In genomic region chr22:20273720-20274119, GRCh38 we compare ENCODE assay signal across 25 cellular contexts.
"Had no signal": no experiment of that assay in that cellular context is flagged by ENCODE, and none has a peak within 500 bp of the region (broad histone marks: within the 10 kb centered on the region; RNA-seq: fewer than 3 reads in every experiment).

No MANE protein-coding gene starts in this region.

- H3K27ac ChIP-seq: adrenal gland, breast epithelium had no signal

- H3K27me3 ChIP-seq: adrenal gland, breast epithelium, MG63 had no signal

- H3K36me3 ChIP-seq: adrenal gland, breast epithelium, MG63 had no signal

- H3K27me3 Mint-ChIP-seq: activated CD8-positive, alpha-beta T cell treated with anti-CD3 and anti-CD28 coated beads for 36 hours had no signal

- ATAC-seq: activated CD4-positive, CD25-positive, alpha-beta regulatory T cell treated with anti-CD3 and anti-CD28 coated beads, Interleukin-2, amount 50 U/mL, for 24 hours; activated CD8-positive, alpha-beta T cell treated with anti-CD3 and anti-CD28 coated beads for 36 hours; Panc1 had no signal

- DNase-seq: activated CD4-positive, alpha-beta T cell treated with anti-CD3 and anti-CD28 coated beads for 4 hours; activated CD8-positive, alpha-beta memory T cell treated with anti-CD3 and anti-CD28 coated beads, Interleukin-2, amount 50 U/mL, for 4 hours; activated CD8-positive, alpha-beta T cell treated with anti-CD3 and anti-CD28 coated beads for 36 hours; activated naive CD4-positive, alpha-beta T cell treated with anti-CD3 and anti-CD28 coated beads, Interleukin-2, amount 50 U/mL, for 16 hours; activated naive CD8-positive, alpha-beta T cell treated with anti-CD3 and anti-CD28 coated beads, Interleukin-2, amount 10 ng/mL, durations not matched to agents 7 days and 5 days; adrenal gland; aorta; MG63; MV-4-11; NCI-H1092 treated with DMSO at 0.1 percent for 48 hours; NCI-H1417 treated with DMSO at 0.1 percent for 48 hours; NCI-H1694; NCI-H2029; NCI-H2107; NCI-H2171 treated with DMSO at 0.1 percent for 48 hours; NCI-H226; NCI-H526 treated with DMSO at 0.1 percent for 48 hours; NK-92 treated with Interleukin-12 subunit alpha and Interleukin-12 subunit beta, amount 100 ng/mL, for 24 hours; OCI-M1; RPMI8226; SHP77 had no signal

- H3K9me3 Mint-ChIP-seq: activated CD8-positive, alpha-beta T cell treated with anti-CD3 and anti-CD28 coated beads for 36 hours; activated naive CD8-positive, alpha-beta T cell treated with anti-CD3 and anti-CD28 coated beads, Interleukin-2, amount 10 ng/mL, durations not matched to agents 7 days and 5 days; T-helper 1 cell treated with Interleukin-12 subunit alpha and Interleukin-12 subunit beta and Interleukin-4 antibody, amounts not matched to agents 30 μg/mL and 1 μg/mL, for 36 hours had no signal

- H3K4me1 ChIP-seq: adrenal gland, breast epithelium had no signal

- H3K36me3 Mint-ChIP-seq: activated naive CD8-positive, alpha-beta T cell treated with anti-CD3 and anti-CD28 coated beads, Interleukin-2, amount 10 ng/mL, durations not matched to agents 7 days and 5 days had no signal

- H3K9me3 ChIP-seq: adrenal gland, breast epithelium, MG63 had no signal

- H3K4me3 ChIP-seq: adrenal gland, breast epithelium, MG63 had no signal

- H3K27ac Mint-ChIP-seq: activated CD8-positive, alpha-beta T cell treated with anti-CD3 and anti-CD28 coated beads for 36 hours; activated naive CD8-positive, alpha-beta T cell treated with anti-CD3 and anti-CD28 coated beads, Interleukin-2, amount 10 ng/mL, durations not matched to agents 7 days and 5 days; T-helper 1 cell treated with Interleukin-12 subunit alpha and Interleukin-12 subunit beta and Interleukin-4 antibody, amounts not matched to agents 30 μg/mL and 1 μg/mL, for 36 hours had no signal

- H3K4me3 Mint-ChIP-seq: activated CD8-positive, alpha-beta T cell treated with anti-CD3 and anti-CD28 coated beads for 36 hours; activated naive CD8-positive, alpha-beta T cell treated with anti-CD3 and anti-CD28 coated beads, Interleukin-2, amount 10 ng/mL, durations not matched to agents 7 days and 5 days; T-helper 1 cell treated with Interleukin-12 subunit alpha and Interleukin-12 subunit beta and Interleukin-4 antibody, amounts not matched to agents 30 μg/mL and 1 μg/mL, for 36 hours had no signal
